ENCODE assay signal across 1 cellular context in genomic region chr17:28405632-28406477, GRCh38.
TF ChIP-seq lines count a peak whose summit lies in the region.

SLC46A1 (minus strand) TSS chr17:28406212; CDS start chr17:28406114, 98 bp downstream.

TF ChIP-seq in HepG2, 621 proteins besides CTCF, POLR2A, EP300 and RAD21 (continued from another document and continues in another):
- TF ChIP-seq ZNF709 (CRISPR knock-in tag; IDR thresholded peaks at IDR 0.05), result peak; percentile 50; the same call in 1 of the 2 replicates
- no peak for TF ChIP-seq ISL2 (CRISPR knock-in tag; IDR thresholded peaks at IDR 0.05)
- peak; percentile 85 for TF ChIP-seq JUN (CRISPR knock-in tag; IDR thresholded peaks at IDR 0.05)
- 0 out of 2 replicates have a peak, but pooled peaks have one; percentile 28 for TF ChIP-seq KMT2B (CRISPR knock-in tag; IDR thresholded peaks at IDR 0.05)
- peak; percentile 37; the same call in 1 of the 2 replicates for TF ChIP-seq MXD4 (CRISPR knock-in tag; IDR thresholded peaks at IDR 0.05)
- TF ChIP-seq ZNF407 (CRISPR knock-in tag; IDR thresholded peaks at IDR 0.05; ENCODE audit: not compliant biosample characterization), result peak; percentile 48
- TF ChIP-seq ZFP91 (CRISPR knock-in tag; IDR thresholded peaks at IDR 0.05; ENCODE audit: borderline replicate concordance), result peak; percentile 32; the same call in 1 of the 2 replicates
- 0 out of 2 replicates have a peak, but pooled peaks have one; percentile 12 for TF ChIP-seq ZBTB26 (CRISPR knock-in tag; IDR thresholded peaks at IDR 0.05; ENCODE audit: borderline replicate concordance)
- 0 out of 2 replicates have a peak, but pooled peaks have one; percentile 7 for TF ChIP-seq TBX2 (CRISPR knock-in tag; IDR thresholded peaks at IDR 0.05; ENCODE audit: borderline replicate concordance)
- no peak for TF ChIP-seq ZNF644 (CRISPR knock-in tag; IDR thresholded peaks at IDR 0.05; ENCODE audit: low read depth)
- no peak for TF ChIP-seq ZNF7 (CRISPR knock-in tag; IDR thresholded peaks at IDR 0.05)
- TF ChIP-seq SAFB2 (CRISPR knock-in tag; IDR thresholded peaks at IDR 0.05; ENCODE audit: borderline replicate concordance, low read depth), result peak; percentile 75; the same call in 1 of the 2 replicates
- TF ChIP-seq MIER2 (CRISPR knock-in tag; IDR thresholded peaks at IDR 0.05), result 0 out of 2 replicates have a peak, but pooled peaks have one; percentile 26
- TF ChIP-seq ZFP41 (CRISPR knock-in tag; IDR thresholded peaks at IDR 0.05; ENCODE audit: borderline replicate concordance), result no peak
- peak; percentile 35; the same call in 1 of the 2 replicates for TF ChIP-seq ZNF777 (CRISPR knock-in tag; IDR thresholded peaks at IDR 0.05)
- no peak for TF ChIP-seq ZNF878 (CRISPR knock-in tag; IDR thresholded peaks at IDR 0.05)
- peak; percentile 46; the same call in 1 of the 2 replicates for TF ChIP-seq ZSCAN21 (CRISPR knock-in tag; IDR thresholded peaks at IDR 0.05; ENCODE audit: borderline replicate concordance)
- peak; percentile 26; the same call in 1 of the 2 replicates for TF ChIP-seq ZNF124 (CRISPR knock-in tag; IDR thresholded peaks at IDR 0.05)
- TF ChIP-seq ZNF761 (CRISPR knock-in tag; conservative IDR thresholded peaks at IDR 0.05), result peak; percentile 23; the same call in 1 of the 2 replicates
- peak; percentile 34; the same call in 1 of the 2 replicates for TF ChIP-seq ZNF768 (CRISPR knock-in tag; IDR thresholded peaks at IDR 0.05)
- 0 out of 2 replicates have a peak, but pooled peaks have one; percentile 26 for TF ChIP-seq SPEN (CRISPR knock-in tag; IDR thresholded peaks at IDR 0.05; ENCODE audit: low read depth)
- no peak for TF ChIP-seq SP1 (IDR thresholded peaks at IDR 0.05)
- peak; percentile 49; the same call in 1 of the 2 replicates for TF ChIP-seq SP1 (CRISPR knock-in tag; IDR thresholded peaks at IDR 0.05)
- 0 out of 2 replicates have a peak, but pooled peaks have one; percentile 17 for TF ChIP-seq ZBTB7B (CRISPR knock-in tag; IDR thresholded peaks at IDR 0.05)
- peak; percentile 62; the same call in 1 of the 2 replicates for TF ChIP-seq SMAD1 (CRISPR knock-in tag; IDR thresholded peaks at IDR 0.05; ENCODE audit: borderline replicate concordance, low read depth)
- no peak for TF ChIP-seq MLX (CRISPR knock-in tag; IDR thresholded peaks at IDR 0.05)
- 0 out of 2 replicates have a peak, but pooled peaks have one; percentile 12 for TF ChIP-seq THAP11 (CRISPR knock-in tag; IDR thresholded peaks at IDR 0.05)
- no peak; the same call in 1 of the 2 replicates for TF ChIP-seq ZNF788 (CRISPR knock-in tag; IDR thresholded peaks at IDR 0.05; ENCODE audit: borderline replicate concordance)
- TF ChIP-seq ZNF547 (CRISPR knock-in tag; IDR thresholded peaks at IDR 0.05), result peak; percentile 83
- TF ChIP-seq NFKB2 (CRISPR knock-in tag; IDR thresholded peaks at IDR 0.05; ENCODE audit: borderline replicate concordance), result no peak
- TF ChIP-seq TCF12 (IDR thresholded peaks at IDR 0.05), result no peak
- peak; percentile 37; the same call in 1 of the 2 replicates for TF ChIP-seq TCF12 (CRISPR knock-in tag; IDR thresholded peaks at IDR 0.05)
- TF ChIP-seq ZNF543 (CRISPR knock-in tag; IDR thresholded peaks at IDR 0.05), result 0 out of 2 replicates have a peak, but pooled peaks have one; percentile 55
- TF ChIP-seq HNRNPK (IDR thresholded peaks at IDR 0.05; ENCODE audit: low read depth, low read length, poor library complexity, severe bottlenecking), result no peak
- 0 out of 2 replicates have a peak, but pooled peaks have one; percentile 45 for TF ChIP-seq ZNF383 (CRISPR knock-in tag; IDR thresholded peaks at IDR 0.05; ENCODE audit: borderline replicate concordance)
- 0 out of 2 replicates have a peak, but pooled peaks have one; percentile 24 for TF ChIP-seq E2F5 (CRISPR knock-in tag; conservative IDR thresholded peaks at IDR 0.05)
- TF ChIP-seq ZEB1 (IDR thresholded peaks at IDR 0.05; ENCODE audit: insufficient replicate concordance, low read depth), result peak; percentile 84
- TF ChIP-seq ZFP82 (CRISPR knock-in tag; IDR thresholded peaks at IDR 0.05; ENCODE audit: borderline replicate concordance), result no peak
- TF ChIP-seq DMAP1 (CRISPR knock-in tag; IDR thresholded peaks at IDR 0.05), result peak; percentile 30; the same call in 1 of the 2 replicates
- peak; percentile 76 for TF ChIP-seq MAX (IDR thresholded peaks at IDR 0.05)
- TF ChIP-seq HES4 (CRISPR knock-in tag; IDR thresholded peaks at IDR 0.05; ENCODE audit: borderline replicate concordance), result peak; percentile 47; the same call in 1 of the 2 replicates
- peak; percentile 79; the same call in 1 of the 2 replicates for TF ChIP-seq ZNF343 (CRISPR knock-in tag; IDR thresholded peaks at IDR 0.05)
- TF ChIP-seq EEA1 (CRISPR knock-in tag; IDR thresholded peaks at IDR 0.05; ENCODE audit: borderline replicate concordance), result peak; percentile 72; the same call in 1 of the 2 replicates
- TF ChIP-seq CENPT (CRISPR knock-in tag; IDR thresholded peaks at IDR 0.05; ENCODE audit: low read depth), result peak; percentile 81; the same call in 1 of the 2 replicates
- TF ChIP-seq ZNF34 (CRISPR knock-in tag; IDR thresholded peaks at IDR 0.05; ENCODE audit: borderline replicate concordance), result peak; percentile 86
- TF ChIP-seq LBX2 (CRISPR knock-in tag; IDR thresholded peaks at IDR 0.05; ENCODE audit: borderline replicate concordance), result no peak
- TF ChIP-seq HOXA3 (CRISPR knock-in tag; IDR thresholded peaks at IDR 0.05), result peak; percentile 48
- TF ChIP-seq ZNF713 (CRISPR knock-in tag; IDR thresholded peaks at IDR 0.05), result no peak
- no peak for TF ChIP-seq ZNF619 (CRISPR knock-in tag; IDR thresholded peaks at IDR 0.05)
- no peak; the same call in 1 of the 2 replicates for TF ChIP-seq MED1 (CRISPR knock-in tag; IDR thresholded peaks at IDR 0.05)
- TF ChIP-seq ATF7 (IDR thresholded peaks at IDR 0.05), result no peak
- TF ChIP-seq ATF7 (CRISPR knock-in tag; IDR thresholded peaks at IDR 0.05), result peak; percentile 29; the same call in 1 of the 2 replicates
- TF ChIP-seq HMGXB4 (CRISPR knock-in tag; IDR thresholded peaks at IDR 0.05; ENCODE audit: borderline replicate concordance in 1 of 2, low read depth in 1 of 2), result peak in 1 of 2 experiments; percentile 86; a peak in 2 of 4 replicates
